In the genomic region with DNA sequence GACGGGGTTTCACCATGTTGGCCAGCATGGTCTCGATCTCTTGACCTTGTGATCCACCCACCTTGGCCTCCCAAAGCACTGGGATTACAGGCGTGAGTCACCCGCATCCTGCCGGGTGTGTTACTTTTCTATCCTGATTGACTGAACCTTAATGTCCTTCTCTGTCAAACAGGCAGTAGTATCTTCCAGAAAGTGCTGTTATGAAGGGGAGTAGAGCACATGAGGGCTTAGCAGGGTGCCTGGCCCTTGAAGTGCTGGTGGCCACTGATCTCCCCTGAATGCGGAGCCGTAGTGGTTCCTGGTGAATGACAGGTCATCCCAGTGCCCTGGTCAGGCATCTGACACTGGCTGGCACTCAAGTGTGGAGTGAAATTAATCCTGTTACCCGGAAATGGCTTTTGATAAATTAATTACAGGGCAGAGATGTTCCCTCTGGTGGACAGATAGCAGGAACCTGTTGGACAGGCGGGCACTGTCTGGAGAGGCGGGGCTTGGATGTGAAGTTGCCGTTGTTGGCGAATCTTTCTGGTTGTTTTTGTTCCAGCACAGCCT, we compare ENCODE assay signal across 8 cellular contexts. TPM values are rescaled to one million over a fixed set of nuclear protein-coding genes. Genes with fewer than 3 reads are reported as not detected.
DNase-seq lines count a peak whose midpoint lies in the region; ATAC-seq and TF ChIP-seq lines count a peak whose summit lies in the region.

No MANE protein-coding gene starts in this region.

- no peak overlapping the region for H2AFZ ChIP-seq in GM23338
- H2AFZ ChIP-seq in SK-N-SH (ENCODE audit: low read depth): no peak overlapping the region
- H2AFZ ChIP-seq in fibroblast of lung (ENCODE audit: low read length): no peak overlapping the region

- CTCF ChIA-PET in SK-N-SH (lab: Yijun Ruan, JAX): interaction anchor here (1.3 to 2.2 kb wide), 4 partner anchors 15 to 72 kb away, joined by 5 to 7 read pairs (median 5); no protein-coding TSS in a partner anchor

- H3K27ac ChIP-seq in GM23338 (ENCODE audit: low read depth) (peak overlapping the region; percentile 90), SK-N-SH (ENCODE audit: low read depth in 2 of 2, low read length in 1 of 2) (peak overlapping the region; percentile 84 to 94), fibroblast of lung (ENCODE audit: insufficient read depth, low read length) (peak overlapping the region; percentile 65), rectal smooth muscle tissue (ENCODE audit: low read depth, low read length) (peak overlapping the region; percentile 76)

- H3F3A ChIP-seq in GM23338 (replicated peaks; ENCODE audit: low read depth) (peaks cover 43% of the 10 kb centered on the region), SK-N-SH (replicated peaks; ENCODE audit: insufficient read depth) (peaks cover 11% of the 10 kb centered on the region)

- H3K4me3 ChIP-seq in GM23338 (no peak overlapping the region), SK-N-SH (ENCODE audit: low read depth in 2 of 2, low read length in 1 of 2) (0 out of 4 replicates have a peak overlapping the region, but pooled peaks of 1 of the 2 experiments have one; percentile 22), fibroblast of lung (replicated peaks in 1 of 4; ENCODE audit: control extremely low read depth in 1 of 4, insufficient read depth in 1 of 4, low read depth in 3 of 4, low read length in 4 of 4) (no peak overlapping the region), rectal smooth muscle tissue (ENCODE audit: low read length) (no peak overlapping the region)

- H3K9me2 ChIP-seq in GM23338 (ENCODE audit: insufficient read depth) (no peaks in the 10 kb centered on the region), SK-N-SH (no peaks in the 10 kb centered on the region)

- no peaks in the 10 kb centered on the region for H3K9me3 Mint-ChIP-seq in GM23338

- H4K20me1 ChIP-seq in GM23338 (replicated peaks; ENCODE audit: insufficient read depth): peaks cover 98% of the 10 kb centered on the region
- peaks cover 100% of the 10 kb centered on the region for H4K20me1 ChIP-seq in SK-N-SH (ENCODE audit: insufficient read depth)
- peaks cover 7% of the 10 kb centered on the region for H4K20me1 ChIP-seq in fibroblast of lung (ENCODE audit: control insufficient read depth, extremely low read depth, insufficient read depth, low read length)

- H3K4me1 Mint-ChIP-seq in GM23338: peaks cover 69% of the 10 kb centered on the region

- peak in 1 of 2 experiments; percentile 84; a peak in 2 of 4 replicates for TF ChIP-seq EP300 in SK-N-SH (IDR thresholded peaks at IDR 0.05; ENCODE audit: borderline replicate concordance in 1 of 2, low read depth in 1 of 2, low read length in 1 of 2)

- H3K4me1 ChIP-seq in GM23338 (ENCODE audit: insufficient read depth): peaks cover 71% of the 10 kb centered on the region
- H3K4me1 ChIP-seq in SK-N-SH (ENCODE audit: control insufficient read depth in 1 of 2, insufficient read depth in 2 of 2, low read depth in 1 of 2, low read length in 1 of 2): peaks cover 35 to 65% of the 10 kb centered on the region in 2 experiments
- peaks cover 50% of the 10 kb centered on the region for H3K4me1 ChIP-seq in fibroblast of lung (ENCODE audit: control insufficient read depth, extremely low read depth, insufficient read depth, low read length)
- peaks cover 44% of the 10 kb centered on the region for H3K4me1 ChIP-seq in rectal smooth muscle tissue (ENCODE audit: control insufficient read depth, insufficient read depth, low read length)

- peak overlapping the region; percentile 27; the same call in 1 of the 2 replicates for H3K9ac ChIP-seq in SK-N-SH
- H3K9ac ChIP-seq in fibroblast of lung (ENCODE audit: insufficient read depth, low read length): no peak overlapping the region
- H3K9ac ChIP-seq in rectal smooth muscle tissue (ENCODE audit: low read length): no peak overlapping the region

- no peaks in the 10 kb centered on the region for H3K9me3 ChIP-seq in SK-N-SH
- no peaks in the 10 kb centered on the region for H3K9me3 ChIP-seq in fibroblast of lung (ENCODE audit: control insufficient read depth, insufficient read depth, low read depth, low read length)

- H3K27me3 ChIP-seq in GM23338 (ENCODE audit: insufficient read depth): no peaks in the 10 kb centered on the region
- no peaks in the 10 kb centered on the region for H3K27me3 ChIP-seq in SK-N-SH (ENCODE audit: insufficient read depth)
- no peaks in the 10 kb centered on the region for H3K27me3 ChIP-seq in fibroblast of lung (ENCODE audit: control insufficient read depth, insufficient read depth, low read length)
- H3K27me3 ChIP-seq in rectal smooth muscle tissue (ENCODE audit: control insufficient read depth, insufficient read depth, low read length): no peaks in the 10 kb centered on the region

- TF ChIP-seq RAD21 in SK-N-SH (IDR thresholded peaks at IDR 0.05; ENCODE audit: low read length): peak; percentile 31; the same call in 1 of the 2 replicates

- 39% methylated on average over 12 of the region's 12 CpGs for WGBS in SK-N-SH (ENCODE audit: low lambda C conversion rate)

- POLR2A ChIA-PET in SK-N-SH (lab: Yijun Ruan, JAX): interaction anchor here (1.5 kb wide), 1 partner anchor 10 kb away, joined by 4 read pairs; no protein-coding TSS in a partner anchor

- H3K27ac Mint-ChIP-seq in GM23338: peak overlapping the region; percentile 33; the same call in 1 of the 2 replicates

- peaks cover 100% of the 10 kb centered on the region for H3K79me2 ChIP-seq in GM23338 (replicated peaks; ENCODE audit: insufficient read depth)
- peaks cover 100% of the 10 kb centered on the region for H3K79me2 ChIP-seq in SK-N-SH (ENCODE audit: insufficient read depth)
- H3K79me2 ChIP-seq in fibroblast of lung (ENCODE audit: control insufficient read depth, insufficient read depth, low read length): peaks cover 96% of the 10 kb centered on the region

- H3K4me2 ChIP-seq in GM23338 (peak overlapping the region; percentile 49), SK-N-SH (peak overlapping the region; percentile 78), fibroblast of lung (ENCODE audit: extremely low read depth, insufficient read depth, low read length) (peak overlapping the region; percentile 37)

- peaks cover 34% of the 10 kb centered on the region for H3K27me3 Mint-ChIP-seq in GM23338 (ENCODE audit: insufficient read depth, low read depth, poor library complexity)

- no peaks in the 10 kb centered on the region for H3K36me3 ChIP-seq in GM23338 (ENCODE audit: insufficient read depth)
- H3K36me3 ChIP-seq in SK-N-SH (replicated peaks in 1 of 2; ENCODE audit: control insufficient read depth in 1 of 2, insufficient read depth in 2 of 2, low read length in 1 of 2): peaks cover 3 to 6% of the 10 kb centered on the region in 2 experiments
- peaks cover 5% of the 10 kb centered on the region for H3K36me3 ChIP-seq in fibroblast of lung (ENCODE audit: control insufficient read depth, insufficient read depth, low read length)
- H3K36me3 ChIP-seq in rectal smooth muscle tissue (ENCODE audit: control insufficient read depth, insufficient read depth, low read length): no peaks in the 10 kb centered on the region

- TF ChIP-seq CTCF in GM23338 (conservative IDR thresholded peaks at IDR 0.05; ENCODE audit: low read depth in 2 of 2): 0 out of 4 replicates have a peak, but pooled peaks of 1 of the 2 experiments have one; percentile 23
- peak; percentile 48 for TF ChIP-seq CTCF in SK-N-SH (IDR thresholded peaks at IDR 0.05)
- peak in 1 of 2 donors; percentile 8 for TF ChIP-seq CTCF in fibroblast of lung (conservative IDR thresholded peaks at IDR 0.05 in 1 of 2, IDR thresholded peaks at IDR 0.05 in 1 of 2; ENCODE audit: low read depth in 1 of 2, low read length in 2 of 2)

- ATAC-seq in GM23338: peak; percentile 2; the same call in 1 of the 3 replicates
- ATAC-seq in GM19328 (IDR thresholded peaks at IDR 0.05; ENCODE audit: unreplicated experiment): no peak
- no peak for ATAC-seq in HG02938 (IDR thresholded peaks at IDR 0.05; ENCODE audit: unreplicated experiment)

- peak overlapping the region; percentile 16; the same call in 1 of the 3 replicates for H3K4me3 Mint-ChIP-seq in GM23338

- DNase-seq in GM23338 (ENCODE audit: low spot score): no peak
- DNase-seq in SK-N-SH: peak; percentile 81
- no peak for DNase-seq in fibroblast of lung (ENCODE audit: low read depth in 2 of 2)
- no peak for DNase-seq in DMS114 treated with DMSO at 0.1 percent for 48 hours (lab: John Stamatoyannopoulos, UW; ENCODE audit: unreplicated experiment)
- no peak for DNase-seq in 8988T

- peaks cover 35% of the 10 kb centered on the region; the same call in 2 of the 3 replicates for H3K36me3 Mint-ChIP-seq in GM23338 (ENCODE audit: low read depth)

TF ChIP-seq in GM23338, 12 proteins besides CTCF, POLR2A, EP300 and RAD21 (continues in another document):
- no peak for TF ChIP-seq EZH2phosphoT487 (IDR thresholded peaks at IDR 0.05; ENCODE audit: unreplicated experiment)

TF ChIP-seq in SK-N-SH, 30 proteins besides CTCF, POLR2A, EP300 and RAD21 (continues in another document):
- TF ChIP-seq GATA2 (CRISPR knock-in tag; IDR thresholded peaks at IDR 0.05): peak; percentile 66
- TF ChIP-seq SIN3A (IDR thresholded peaks at IDR 0.05; ENCODE audit: borderline replicate concordance, low read depth, low read length): no peak
- no peak for TF ChIP-seq FOXM1 (IDR thresholded peaks at IDR 0.05; ENCODE audit: low read depth)

RNA-seq across cellular contexts. Expression of a gene that starts 28.4 kb away (rescaled TPM):
- 171 and 193 TPM in 2 replicates for total RNA-seq in GM23338 (2014; rRNA removed; shearing (Covaris generic))
- polyA plus RNA-seq in GM23338 (2016; fragmentation: Nextera tagmentation; extraction: Ambion mirVana): 41.4 and 45.0 TPM in 2 replicates
- polyA plus RNA-seq in SK-N-SH (2012; rRNA removed): 18.5 and 26.3 TPM in 2 replicates
- polyA plus RNA-seq in SK-N-SH (2012; cell fraction: cytosol; rRNA removed): 17.5 and 22.0 TPM in 2 replicates
- 84.2 and 122 TPM in 2 replicates for polyA plus RNA-seq in SK-N-SH (2012; cell fraction: nucleus; rRNA removed)
- 51.4 and 66.4 TPM in 2 replicates for total RNA-seq in fibroblast of lung
- polyA plus RNA-seq in fibroblast of lung: 29.7 and 29.9 TPM in 2 replicates
- polyA plus RNA-seq in fibroblast of lung (2012): 47.1 and 74.6 TPM in 2 replicates
- polyA minus RNA-seq in fibroblast of lung (ENCODE audit: low replicate concordance): 120 and 241 TPM in 2 replicates
